ENCODE assay signal across 22 cellular contexts in the genomic region with DNA sequence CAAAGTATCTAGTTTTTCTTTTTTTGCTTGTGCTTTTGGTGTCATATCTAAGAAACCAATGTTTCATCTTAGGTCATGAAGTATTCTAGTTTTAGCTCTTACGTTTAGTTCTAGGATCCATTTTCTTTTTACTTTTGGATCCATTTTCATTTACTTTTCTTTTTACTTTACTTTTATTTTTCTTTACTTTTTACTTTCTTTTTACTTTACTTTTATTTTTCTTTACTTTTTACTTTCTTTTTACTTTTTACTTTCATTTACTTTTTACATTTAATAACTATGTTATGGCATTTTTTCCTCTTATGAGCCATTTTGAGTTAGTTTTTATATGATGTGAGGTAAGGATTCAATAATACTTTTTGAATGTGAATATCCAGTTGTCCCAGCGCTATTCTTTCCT.
"Had no signal": no experiment of that assay in that cellular context is flagged by ENCODE, and none has a peak within 500 bp of the region (broad histone marks: within the 10 kb centered on the region; RNA-seq: fewer than 3 reads in every experiment).

No MANE protein-coding gene starts in this region.

- H3K4me1 Mint-ChIP-seq: natural killer cell had no signal

- H3K79me2 ChIP-seq: parathyroid adenoma had no signal

- H3K9me3 Mint-ChIP-seq: natural killer cell had no signal

- FAIRE-seq: keratinocyte had no signal

- DNase-seq: cortex of kidney; effector memory CD8-positive, alpha-beta T cell; gastrocnemius medialis; natural killer cell; right lobe of liver; stimulated activated CD4-positive, alpha-beta T cell treated with anti-CD3 and anti-CD28 coated beads, Interleukin-12 subunit alpha, Interleukin-12 subunit beta, amount 100 ng/mL, for 4 hours; stimulated activated CD4-positive, alpha-beta T cell treated with anti-CD3 and anti-CD28 coated beads, Interleukin-1b, Interleukin-23, amount 100 ng/mL, for 48 hours; stimulated activated CD4-positive, alpha-beta T cell treated with anti-CD3 and anti-CD28 coated beads, Interleukin-4, amount 100 ng/mL, for 1 hour; stimulated activated CD8-positive, alpha-beta memory T cell treated with anti-CD3 and anti-CD28 coated beads, Interleukin-4, amount 100 ng/mL, for 48 hours; stimulated activated naive CD4-positive, alpha-beta T cell; stimulated activated naive CD8-positive, alpha-beta T cell treated with anti-CD3 and anti-CD28 coated beads, Interleukin-15, amount 100 ng/mL, for 72 hours; transverse colon; upper lobe of right lung; uterus had no signal

- H3K4me2 ChIP-seq: smooth muscle cell had no signal

- H3K4me3 ChIP-seq: gastrocnemius medialis, lung, right lobe of liver, smooth muscle cell, suprapubic skin, transverse colon, upper lobe of right lung, uterus had no signal

- H3K36me3 Mint-ChIP-seq: natural killer cell had no signal

- H3K27ac Mint-ChIP-seq: effector memory CD8-positive, alpha-beta T cell; memory B cell; natural killer cell; progenitor cell of endocrine pancreas; stimulated activated naive CD8-positive, alpha-beta T cell treated with anti-CD3 and anti-CD28 coated beads, Interleukin-15, amount 100 ng/mL, for 72 hours had no signal

- H3K27me3 Mint-ChIP-seq: progenitor cell of endocrine pancreas; stimulated activated naive CD8-positive, alpha-beta T cell treated with anti-CD3 and anti-CD28 coated beads, Interleukin-15, amount 100 ng/mL, for 72 hours had no signal

- H3K4me3 Mint-ChIP-seq: effector memory CD8-positive, alpha-beta T cell; memory B cell; natural killer cell; stimulated activated naive CD8-positive, alpha-beta T cell treated with anti-CD3 and anti-CD28 coated beads, Interleukin-15, amount 100 ng/mL, for 72 hours had no signal

- H3K27ac ChIP-seq: gastrocnemius medialis, parathyroid adenoma, right lobe of liver, suprapubic skin, transverse colon, upper lobe of right lung, uterus had no signal

- H2AFZ ChIP-seq: parathyroid adenoma had no signal

- H3K27me3 ChIP-seq: gastrocnemius medialis, right lobe of liver, suprapubic skin, transverse colon, upper lobe of right lung, uterus had no signal

- ATAC-seq: effector memory CD8-positive, alpha-beta T cell; gastrocnemius medialis; left lobe of liver; natural killer cell; right lobe of liver; stimulated activated naive CD8-positive, alpha-beta T cell treated with anti-CD3 and anti-CD28 coated beads, Interleukin-15, amount 100 ng/mL, for 72 hours; upper lobe of right lung had no signal

- H3K9me3 ChIP-seq: gastrocnemius medialis, right lobe of liver, suprapubic skin, transverse colon, upper lobe of right lung, uterus had no signal

- H3K36me3 ChIP-seq: gastrocnemius medialis, right lobe of liver, suprapubic skin, transverse colon, upper lobe of right lung, uterus had no signal

- H3K4me1 ChIP-seq: gastrocnemius medialis, uterus had no signal
